In genomic region chr14:31128601-31129526, GRCh38 we compare ENCODE assay signal across 11 cellular contexts.
DNase-seq lines count a peak whose midpoint lies in the region; ATAC-seq and TF ChIP-seq lines count a peak whose summit lies in the region.
"Had no signal": no experiment of that assay in that cellular context is flagged by ENCODE, and none has a peak within 500 bp of the region (broad histone marks: within the 10 kb centered on the region; RNA-seq: fewer than 3 reads in every experiment).

No MANE protein-coding gene starts in this region.

- dilution Hi-C loops in mammary epithelial cell (cut with HindIII; ENCODE audit: low sequenced_read_pairs) = no loop called here

- intact Hi-C loops in mammary epithelial cell (cut with micrococcal nuclease) = no loop called here
- intact Hi-C loops in transverse colon (cut with DNase I; ENCODE audit: low total_unique reads) = no loop called here

- H3K9ac ChIP-seq in HUES6 (ENCODE audit: low read length) (peak overlapping the region; percentile 17), mammary epithelial cell (ENCODE audit: insufficient read depth, low read length) (no peak overlapping the region)
- H3K9ac ChIP-seq: parathyroid adenoma had no signal

- no peaks in the 10 kb centered on the region for H3K27me3 Mint-ChIP-seq in activated naive CD8-positive, alpha-beta T cell treated with anti-CD3 and anti-CD28 coated beads, Interleukin-2, amount 50 U/mL, for 24 hours

- CTCF ChIA-PET in mammary epithelial cell (lab: Charles Lee; ENCODE audit: low non-redundant PET) = no interaction called here

- no peaks in the 10 kb centered on the region for H3K79me2 ChIP-seq in mammary epithelial cell (ENCODE audit: insufficient read depth, low read length)
- H3K79me2 ChIP-seq: parathyroid adenoma had no signal

- TF ChIP-seq CTCF in cardiac muscle cell (IDR thresholded peaks at IDR 0.05; ENCODE audit: low read depth, low read length) (no peak), right atrium auricular region (IDR thresholded peaks at IDR 0.05) (no peak), mammary epithelial cell (conservative IDR thresholded peaks at IDR 0.05 in 1 of 2, IDR thresholded peaks at IDR 0.05 in 1 of 2; ENCODE audit: extremely low read depth in 1 of 2, insufficient read depth in 1 of 2, low read depth in 1 of 2, low read length in 2 of 2) (no peak), transverse colon (IDR thresholded peaks at IDR 0.05) (no peak), Peyer's patch (IDR thresholded peaks at IDR 0.05) (no peak)

- TF ChIP-seq EP300 in transverse colon (IDR thresholded peaks at IDR 0.05; ENCODE audit: low read depth) = no peak

- H3K36me3 Mint-ChIP-seq in activated naive CD8-positive, alpha-beta T cell treated with anti-CD3 and anti-CD28 coated beads, Interleukin-2, amount 50 U/mL, for 24 hours (ENCODE audit: low read depth) = peaks cover 55% of the 10 kb centered on the region

- TF ChIP-seq POLR2A in transverse colon (IDR thresholded peaks at IDR 0.05) (no peak), Peyer's patch (IDR thresholded peaks at IDR 0.05) (no peak)

- H3K27me3 ChIP-seq in cardiac muscle cell (no peaks in the 10 kb centered on the region), right atrium auricular region (no peaks in the 10 kb centered on the region), HUES6 (ENCODE audit: control insufficient read depth, insufficient read depth, low read length) (no peaks in the 10 kb centered on the region), mammary epithelial cell (ENCODE audit: insufficient read depth, low read length) (no peaks in the 10 kb centered on the region), transverse colon (no peaks in the 10 kb centered on the region), Peyer's patch (no peaks in the 10 kb centered on the region)
- H3K27me3 ChIP-seq: upper lobe of left lung had no signal

- H3K27ac Mint-ChIP-seq in activated naive CD8-positive, alpha-beta T cell treated with anti-CD3 and anti-CD28 coated beads, Interleukin-2, amount 50 U/mL, for 24 hours = no peak overlapping the region

- H3K9me3 ChIP-seq in cardiac muscle cell (ENCODE audit: low read depth) = no peaks in the 10 kb centered on the region
- H3K9me3 ChIP-seq in right atrium auricular region = no peaks in the 10 kb centered on the region
- H3K9me3 ChIP-seq in HUES6 (ENCODE audit: control insufficient read depth, insufficient read depth, low read depth, low read length) = no peaks in the 10 kb centered on the region
- no peaks in the 10 kb centered on the region for H3K9me3 ChIP-seq in mammary epithelial cell (replicated peaks; ENCODE audit: insufficient read depth, low read length)
- no peaks in the 10 kb centered on the region for H3K9me3 ChIP-seq in transverse colon
- no peaks in the 10 kb centered on the region for H3K9me3 ChIP-seq in Peyer's patch
- H3K9me3 ChIP-seq: upper lobe of left lung had no signal

- in situ Hi-C loops in mammary epithelial cell (cut with MboI; ENCODE audit: low sequenced_read_pairs in 2 of 2) = no loop called here
- in situ Hi-C loops in transverse colon (cut with MboI; ENCODE audit: low pct_ligation_motif_present in 1 of 4, low pct_unique_long_range_greater_than_20kb in 1 of 4, low sequenced_read_pairs in 3 of 4) = no loop called here

- BruUV-seq in mammary epithelial cell (replicated peaks; lab: Mats Ljungman, UMichigan) = TSS peak; percentile 72

- H3K4me1 Mint-ChIP-seq in activated naive CD8-positive, alpha-beta T cell treated with anti-CD3 and anti-CD28 coated beads, Interleukin-2, amount 50 U/mL, for 24 hours = peaks cover 33% of the 10 kb centered on the region

- no peak overlapping the region for H3K4me2 ChIP-seq in mammary epithelial cell (ENCODE audit: insufficient read depth, low read depth, low read length)

- 94% methylated on average over 18 of the region's 18 CpGs for WGBS in mammary epithelial cell (ENCODE audit: low coverage, missing lambda C conversion rate)
- WGBS in transverse colon (ENCODE audit: low coverage in 1 of 2), 2 donors = 82 to 93% methylated on average over 8 to 18 of the region's 18 CpGs

- H3K36me3 ChIP-seq in cardiac muscle cell (peaks cover 68% of the 10 kb centered on the region), right atrium auricular region (peaks cover 67% of the 10 kb centered on the region), HUES6 (ENCODE audit: control insufficient read depth, insufficient read depth, low read length) (peaks cover 84% of the 10 kb centered on the region), mammary epithelial cell (ENCODE audit: insufficient read depth, low read length) (peaks cover 37% of the 10 kb centered on the region), transverse colon (peaks cover 0 to 61% (median 25%) of the 10 kb centered on the region in 4 donors), Peyer's patch (peaks cover 0 to 88% (median 0%) of the 10 kb centered on the region in 3 donors)

- no peaks in the 10 kb centered on the region for H3K4me1 ChIP-seq in cardiac muscle cell (ENCODE audit: low read depth)
- H3K4me1 ChIP-seq in right atrium auricular region = no peaks in the 10 kb centered on the region
- peaks cover 10% of the 10 kb centered on the region for H3K4me1 ChIP-seq in HUES6 (ENCODE audit: control insufficient read depth, insufficient read depth, low read length)
- H3K4me1 ChIP-seq in mammary epithelial cell (ENCODE audit: insufficient read depth, low read length) = no peaks in the 10 kb centered on the region
- H3K4me1 ChIP-seq in transverse colon = peaks cover 0 to 24% (median 9%) of the 10 kb centered on the region in 4 donors
- H3K4me1 ChIP-seq in Peyer's patch = no peaks in the 10 kb centered on the region
- H3K4me1 ChIP-seq: parathyroid adenoma had no signal

- H3K27ac ChIP-seq in cardiac muscle cell = peak overlapping the region; percentile 46
- no peak overlapping the region for H3K27ac ChIP-seq in right atrium auricular region
- H3K27ac ChIP-seq in HUES6 (ENCODE audit: low read depth, low read length) = no peak overlapping the region
- H3K27ac ChIP-seq in mammary epithelial cell (ENCODE audit: insufficient read depth, low read depth, low read length) = no peak overlapping the region
- H3K27ac ChIP-seq in transverse colon = peak overlapping the region in 3 of 4 donors; percentile 26 to 62 (median 31)
- peak overlapping the region in 1 of 4 donors; percentile 23 for H3K27ac ChIP-seq in Peyer's patch
- H3K27ac ChIP-seq: parathyroid adenoma, upper lobe of left lung had no signal

- no peak for ATAC-seq in activated naive CD8-positive, alpha-beta T cell treated with anti-CD3 and anti-CD28 coated beads, Interleukin-2, amount 50 U/mL, for 24 hours

- no peaks in the 10 kb centered on the region for H4K20me1 ChIP-seq in mammary epithelial cell (ENCODE audit: insufficient read depth, low read length)

- H3K4me3 ChIP-seq in cardiac muscle cell = no peak overlapping the region
- H3K4me3 ChIP-seq in right atrium auricular region = no peak overlapping the region
- H3K4me3 ChIP-seq in HUES6 (ENCODE audit: low read depth, low read length) = no peak overlapping the region
- no peak overlapping the region for H3K4me3 ChIP-seq in mammary epithelial cell (replicated peaks in 1 of 3; ENCODE audit: insufficient read depth in 1 of 3, low read depth in 2 of 3, low read length in 3 of 3)
- H3K4me3 ChIP-seq in transverse colon = no peak overlapping the region
- no peak overlapping the region for H3K4me3 ChIP-seq in Peyer's patch
- H3K4me3 ChIP-seq: upper lobe of left lung had no signal

- no peaks in the 10 kb centered on the region for H3K9me3 Mint-ChIP-seq in activated naive CD8-positive, alpha-beta T cell treated with anti-CD3 and anti-CD28 coated beads, Interleukin-2, amount 50 U/mL, for 24 hours

- DNase-seq in cardiac muscle cell (ENCODE audit: low read depth in 1 of 2, low spot score in 1 of 2) (no peak), right atrium auricular region (ENCODE audit: low spot score) (no peak), mammary epithelial cell (no peak), transverse colon (no peak), Peyer's patch (no peak)
- no peak for DNase-seq in activated effector memory CD4-positive, alpha-beta T cell treated with Interleukin-2 at 50 U/mL for 16 hours
- no peak for DNase-seq in activated naive CD8-positive, alpha-beta T cell treated with anti-CD3 and anti-CD28 coated beads, Interleukin-2, amount 50 U/mL, for 24 hours
- DNase-seq: T1000, upper lobe of left lung had no signal

- no peak overlapping the region for H2AFZ ChIP-seq in mammary epithelial cell (ENCODE audit: low read depth, low read length)
- H2AFZ ChIP-seq: parathyroid adenoma had no signal

- H3K4me3 Mint-ChIP-seq in activated naive CD8-positive, alpha-beta T cell treated with anti-CD3 and anti-CD28 coated beads, Interleukin-2, amount 50 U/mL, for 24 hours = no peak overlapping the region

Comparison
In these comparisons a context has a peak if more than half of its experiments do, and no peak if none do; other contexts are left out.
1. H3K27ac ChIP-seq: peak in cardiac muscle cell (single experiment) and transverse colon (3 of 4); none in right atrium auricular region (0 of 2), HUES6 (single experiment) and mammary epithelial cell (single experiment).